In genomic region chr12:133037207-133038005, GRCh38 we compare ENCODE assay signal across 8 cellular contexts. TPM values are rescaled to one million over a fixed set of nuclear protein-coding genes. Genes with fewer than 3 reads are reported as not detected.
DNase-seq lines count a peak whose midpoint lies in the region; ATAC-seq lines count a peak whose summit lies in the region.

Gene ZNF84 (plus strand): TSS chr12:133037509. CDS start chr12:133041468, 3,959 bp downstream.

- no peaks in the 10 kb centered on the region for H3K27me3 Mint-ChIP-seq in IgD-negative memory B cell

- ATAC-seq in GM21529 (IDR thresholded peaks at IDR 0.05; ENCODE audit: unreplicated experiment): peak; percentile 91

- H3K27ac Mint-ChIP-seq in IgD-negative memory B cell: peak within 1 kb of the TSS; percentile 94 to 97 (median 96)

- peaks cover 0 to 11% (median 3%) of the 10 kb centered on the region in 3 donors for H3K4me1 Mint-ChIP-seq in IgD-negative memory B cell

- DNase-seq in DMS 273 treated with DMSO at 0.1 percent for 48 hours (lab: John Stamatoyannopoulos, UW) (peak; percentile 91), OCI-M2 (lab: John Stamatoyannopoulos, UW; ENCODE audit: unreplicated experiment) (peak; percentile 56), activated T-cell treated with anti-CD3 and anti-CD28 coated beads for 4 hours (peak; percentile 94), epidermal melanocyte (ENCODE audit: insufficient read length, low spot score) (peak; percentile 60), middle frontal gyrus (ENCODE audit: extremely low spot score, low spot score) (peak; percentile 87)
- DNase-seq in stimulated activated CD8-positive, alpha-beta memory T cell treated with anti-CD3 and anti-CD28 coated beads, Interleukin-2, amount 100 ng/mL, for 48 hours (ENCODE audit: low read depth in 2 of 2): peak; percentile 95

- peaks cover 8 to 38% (median 26%) of the 10 kb centered on the region in 3 donors for H3K9me3 Mint-ChIP-seq in IgD-negative memory B cell

- peak within 1 kb of the TSS; percentile 89 to 96 (median 91) for H3K4me3 Mint-ChIP-seq in IgD-negative memory B cell

- peaks cover 14% of the 10 kb centered on the region for H3K36me3 Mint-ChIP-seq in IgD-negative memory B cell

RNA-seq across cellular contexts. Expression of gene ZNF84, which starts in this region (rescaled TPM):
- 25.1 TPM for polyA plus RNA-seq in IgD-negative memory B cell

Comparison
In these comparisons a context has a peak if more than half of its experiments do, and no peak if none do; other contexts are left out.
1. Peak in every context shown above with its lines: DNase-seq and ATAC-seq.